9 cellular contexts compared by ENCODE assay signal in genomic region chr17:76381633-76382304, GRCh38.
A peak's percentile ranks its signal among the peaks of the same experiment; 100 is the strongest.
DNase-seq lines count a peak whose midpoint lies in the region; ATAC-seq and TF ChIP-seq lines count a peak whose summit lies in the region.
"Had no signal": no experiment of that assay in that cellular context is flagged by ENCODE, and none has a peak within 500 bp of the region (broad histone marks: within the 10 kb centered on the region; RNA-seq: fewer than 3 reads in every experiment).

No MANE protein-coding gene starts in this region.

- no peak overlapping the region for H3K27ac ChIP-seq in DND-41 (ENCODE audit: low read length)
- peak overlapping the region; percentile 25 for H3K27ac ChIP-seq in neutrophil
- no peak overlapping the region for H3K27ac ChIP-seq in WERI-Rb-1

- no peak for DNase-seq in DND-41
- DNase-seq in MV-4-11 (lab: John Stamatoyannopoulos, UW) = peak; percentile 86
- DNase-seq in middle frontal gyrus (ENCODE audit: extremely low spot score, low spot score) = no peak
- DNase-seq in epidermal melanocyte (ENCODE audit: insufficient read length, low spot score) = no peak
- no peak for DNase-seq in WERI-Rb-1
- DNase-seq in iPS-NIHi11 (ENCODE audit: low spot score) = no peak

- H3K36me3 ChIP-seq in DND-41 (ENCODE audit: insufficient read depth, low read length) = no peaks in the 10 kb centered on the region
- H3K36me3 ChIP-seq in neutrophil = no peaks in the 10 kb centered on the region
- no peaks in the 10 kb centered on the region for H3K36me3 ChIP-seq in WERI-Rb-1
- H3K36me3 ChIP-seq: spleen had no signal

- H3K9ac ChIP-seq in DND-41 (ENCODE audit: low read depth, low read length) = no peak overlapping the region

- H3K27me3 Mint-ChIP-seq in dendritic cell treated with granulocyte-macrophage colony-stimulating factor and Interleukin-4, amounts not matched to agents 40 ng/mL and 50 ng/mL, for 4 days = no peaks in the 10 kb centered on the region

- H3K79me2 ChIP-seq in DND-41 (ENCODE audit: insufficient read depth, low read length) = no peaks in the 10 kb centered on the region

- H3K4me3 Mint-ChIP-seq in dendritic cell treated with granulocyte-macrophage colony-stimulating factor and Interleukin-4, amounts not matched to agents 40 ng/mL and 50 ng/mL, for 4 days = peak overlapping the region; percentile 76

- no peaks in the 10 kb centered on the region for H3K36me3 Mint-ChIP-seq in dendritic cell treated with granulocyte-macrophage colony-stimulating factor and Interleukin-4, amounts not matched to agents 40 ng/mL and 50 ng/mL, for 4 days (ENCODE audit: low read depth)

- H2AFZ ChIP-seq in DND-41 (ENCODE audit: low read depth, low read length) = no peak overlapping the region

- H3K27me3 ChIP-seq in DND-41 (ENCODE audit: insufficient read depth, low read length, poor library complexity) (peaks cover 15% of the 10 kb centered on the region), neutrophil (peaks cover 56% of the 10 kb centered on the region), WERI-Rb-1 (ENCODE audit: insufficient read depth, low read depth, severe bottlenecking) (peaks cover 14% of the 10 kb centered on the region)

- H3K4me2 ChIP-seq in DND-41 (ENCODE audit: insufficient read depth, low read length) = 0 out of 2 replicates have a peak overlapping the region, but pooled peaks have one; percentile 81

- no peak overlapping the region for H3K4me3 ChIP-seq in DND-41 (ENCODE audit: low read depth in 1 of 2, low read length in 2 of 2)
- H3K4me3 ChIP-seq in neutrophil (ENCODE audit: low read depth in 1 of 2, low read length in 1 of 2) = no peak overlapping the region
- no peak overlapping the region for H3K4me3 ChIP-seq in WERI-Rb-1 (ENCODE audit: low read depth, low read length)

- H3K9me3 Mint-ChIP-seq in dendritic cell treated with granulocyte-macrophage colony-stimulating factor and Interleukin-4, amounts not matched to agents 40 ng/mL and 50 ng/mL, for 4 days = no peaks in the 10 kb centered on the region

- peaks cover 49% of the 10 kb centered on the region for H3K4me1 Mint-ChIP-seq in dendritic cell treated with granulocyte-macrophage colony-stimulating factor and Interleukin-4, amounts not matched to agents 40 ng/mL and 50 ng/mL, for 4 days (ENCODE audit: low read depth)

- intact Hi-C loops in dendritic cell treated with granulocyte-macrophage colony-stimulating factor and Interleukin-4, amounts not matched to agents 40 ng/mL and 50 ng/mL, for 4 days (cut with micrococcal nuclease) = loop anchor here (10.0 kb wide), 1 partner anchor 113 kb away; no protein-coding TSS in a partner anchor

- peak overlapping the region; percentile 73 for H3K27ac Mint-ChIP-seq in dendritic cell treated with granulocyte-macrophage colony-stimulating factor and Interleukin-4, amounts not matched to agents 40 ng/mL and 50 ng/mL, for 4 days

- H3K4me1 ChIP-seq in DND-41 (ENCODE audit: insufficient read depth, low read length) (peaks cover 28% of the 10 kb centered on the region), neutrophil (ENCODE audit: control insufficient read depth in 1 of 2, insufficient read depth in 1 of 2, low read depth in 1 of 2, low read length in 1 of 2) (peaks cover 43 to 44% of the 10 kb centered on the region in 2 experiments)

- H3K9me3 ChIP-seq in DND-41 (ENCODE audit: insufficient read depth, low read length, severe bottlenecking) (no peaks in the 10 kb centered on the region), neutrophil (no peaks in the 10 kb centered on the region), WERI-Rb-1 (ENCODE audit: severe bottlenecking) (no peaks in the 10 kb centered on the region)
- H3K9me3 ChIP-seq: spleen had no signal

- ATAC-seq in DND-41 (ENCODE audit: insufficient read depth, low read depth) = no peak

- TF ChIP-seq CTCF in DND-41 (IDR thresholded peaks at IDR 0.05; ENCODE audit: borderline replicate concordance, extremely low read depth, low read length, poor library complexity, severe bottlenecking) = no peak
- TF ChIP-seq CTCF in neutrophil (IDR thresholded peaks at IDR 0.05) = no peak
- no peak for TF ChIP-seq CTCF in WERI-Rb-1 (IDR thresholded peaks at IDR 0.05; ENCODE audit: low read depth, low read length)

- 0 out of 2 replicates have a peak, but pooled peaks cover 3% of the 10 kb centered on the region for H4K20me1 ChIP-seq in DND-41 (ENCODE audit: insufficient read depth, low read length)
